ENCODE assay signal across 22 cellular contexts in genomic region chr5:2215059-2215458, GRCh38.
"Had no signal": no experiment of that assay in that cellular context is flagged by ENCODE, and none has a peak within 500 bp of the region (broad histone marks: within the 10 kb centered on the region; RNA-seq: fewer than 3 reads in every experiment).

No MANE protein-coding gene starts in this region.

- H3K9me3 ChIP-seq: pancreas, prostate gland, right lobe of liver, sigmoid colon, stomach, thoracic aorta, thyroid gland, transverse colon, vagina had no signal

- FAIRE-seq: pancreas, small intestine, urothelium cell line had no signal

- DNase-seq: naive thymus-derived CD4-positive, alpha-beta T cell; natural killer cell; occipital lobe; pancreas; right cardiac atrium; right lobe of liver; sigmoid colon; small intestine; stimulated activated CD4-positive, alpha-beta T cell treated with anti-CD3 and anti-CD28 coated beads, Interleukin-15, amount 100 ng/mL, for 24 hours; stimulated activated CD4-positive, alpha-beta T cell treated with anti-CD3 and anti-CD28 coated beads, Interleukin-2, amount 100 ng/mL, for 24 hours; stimulated activated CD4-positive, alpha-beta T cell treated with anti-CD3 and anti-CD28 coated beads, Interleukin-2, amount 100 ng/mL, for 48 hours; stimulated activated CD4-positive, alpha-beta T cell treated with anti-CD3 and anti-CD28 coated beads, Interleukin-4, amount 100 ng/mL, for 24 hours; stimulated activated naive B cell treated with anti-CD40 and anti-IgM and Interleukin-4, amounts not matched to agents 10 μg/mL and 1 μg/mL and 100 μg/mL, for 72 hours; stimulated activated naive CD4-positive, alpha-beta T cell treated with Interleukin-2 at 50 U/mL for 16 hours; stomach; thyroid gland; transverse colon had no signal

- H3K27ac ChIP-seq: pancreas, prostate gland, right lobe of liver, sigmoid colon, stomach, thoracic aorta, thyroid gland, transverse colon, vagina had no signal

- H3K4me3 ChIP-seq: pancreas, prostate gland, right lobe of liver, sigmoid colon, stomach, thoracic aorta, thyroid gland, transverse colon, vagina had no signal

- H3K27me3 ChIP-seq: right lobe of liver, thyroid gland, vagina had no signal

- ATAC-seq: naive thymus-derived CD4-positive, alpha-beta T cell; natural killer cell; pancreas; right cardiac atrium; right lobe of liver; stimulated activated effector memory CD8-positive, alpha-beta T cell treated with anti-CD3 and anti-CD28 coated beads, Interleukin-12 subunit alpha, Interleukin-12 subunit beta, amount 100 ng/mL, for 72 hours; stimulated activated naive B cell treated with anti-CD40 and anti-IgM and Interleukin-4, amounts not matched to agents 10 μg/mL and 1 μg/mL and 100 μg/mL, for 72 hours had no signal

- H3K36me3 ChIP-seq: pancreas, prostate gland, right lobe of liver, sigmoid colon, stomach, thoracic aorta, thyroid gland, transverse colon, vagina had no signal

- H3K4me1 ChIP-seq: pancreas, prostate gland, right lobe of liver, sigmoid colon, stomach, thyroid gland, transverse colon, vagina had no signal
